In genomic region chr4:80237992-80238391, GRCh38 we compare ENCODE assay signal across 18 cellular contexts. TPM values are rescaled to one million over a fixed set of nuclear protein-coding genes. Genes with fewer than 3 reads are reported as not detected.
A peak's percentile ranks its signal among the peaks of the same experiment; 100 is the strongest.
DNase-seq lines count a peak whose midpoint lies in the region; ATAC-seq and TF ChIP-seq lines count a peak whose summit lies in the region.
"Had no signal": no experiment of that assay in that cellular context is flagged by ENCODE, and none has a peak within 500 bp of the region (broad histone marks: within the 10 kb centered on the region; RNA-seq: fewer than 3 reads in every experiment).

No MANE protein-coding gene starts in this region.

- intact Hi-C loops in mammary epithelial cell (cut with micrococcal nuclease), result loop anchor here (2.0 kb wide), 1 partner anchor 71 kb away; no protein-coding TSS in a partner anchor
- intact Hi-C loops in left lung (cut with DNase I), result no loop called here

- TF ChIP-seq CTCF in AG09309 (IDR thresholded peaks at IDR 0.05; ENCODE audit: control insufficient read depth, insufficient read depth, low read depth, low read length, missing control alignments), result no peak
- TF ChIP-seq CTCF in mammary epithelial cell (conservative IDR thresholded peaks at IDR 0.05 in 1 of 2, IDR thresholded peaks at IDR 0.05 in 1 of 2; ENCODE audit: extremely low read depth in 1 of 2, insufficient read depth in 1 of 2, low read depth in 1 of 2, low read length in 2 of 2), result no peak
- TF ChIP-seq CTCF in kidney epithelial cell (IDR thresholded peaks at IDR 0.05; ENCODE audit: insufficient read depth, low read length, poor library complexity, severe bottlenecking), result no peak
- no peak for TF ChIP-seq CTCF in left lung (IDR thresholded peaks at IDR 0.05)

- peak overlapping the region; percentile 43 for H3K4me2 ChIP-seq in mammary epithelial cell (ENCODE audit: insufficient read depth, low read depth, low read length)

- H3K9me3 ChIP-seq in mammary epithelial cell (replicated peaks; ENCODE audit: insufficient read depth, low read length), result no peaks in the 10 kb centered on the region
- H3K9me3 ChIP-seq in left lung, result no peaks in the 10 kb centered on the region

- WGBS in mammary epithelial cell (ENCODE audit: low coverage, missing lambda C conversion rate), result 6% methylated on average over 6 of the region's 6 CpGs

- dilution Hi-C loops in mammary epithelial cell (cut with HindIII; ENCODE audit: low sequenced_read_pairs), result no loop called here

- peak overlapping the region; percentile 21 for H3K4me3 ChIP-seq in AG09309 (ENCODE audit: control insufficient read depth, low read depth, low read length)
- no peak overlapping the region for H3K4me3 ChIP-seq in mammary epithelial cell (replicated peaks in 1 of 3; ENCODE audit: insufficient read depth in 1 of 3, low read depth in 2 of 3, low read length in 3 of 3)
- H3K4me3 ChIP-seq in kidney epithelial cell (ENCODE audit: low read depth, low read length), result no peak overlapping the region
- no peak overlapping the region for H3K4me3 ChIP-seq in left lung

- H3K36me3 ChIP-seq in mammary epithelial cell (ENCODE audit: insufficient read depth, low read length) (no peaks in the 10 kb centered on the region), kidney epithelial cell (ENCODE audit: control insufficient read depth, insufficient read depth, low read length) (no peaks in the 10 kb centered on the region), left lung (no peaks in the 10 kb centered on the region)

- H3K9ac ChIP-seq in mammary epithelial cell (ENCODE audit: insufficient read depth, low read length), result peak overlapping the region; percentile 40

- H3K27ac ChIP-seq in mammary epithelial cell (ENCODE audit: insufficient read depth, low read depth, low read length) (peak overlapping the region; percentile 93), left lung (no peak overlapping the region)
- H3K27ac ChIP-seq: C4-2B had no signal

- H3K27me3 ChIP-seq in mammary epithelial cell (ENCODE audit: insufficient read depth, low read length), result no peaks in the 10 kb centered on the region
- H3K27me3 ChIP-seq in kidney epithelial cell (ENCODE audit: control insufficient read depth, insufficient read depth, low read length), result no peaks in the 10 kb centered on the region
- H3K27me3 ChIP-seq in left lung, result peaks cover 0 to 5% of the 10 kb centered on the region in 2 donors

- ATAC-seq in left lung, result no peak
- ATAC-seq: stimulated activated naive B cell treated with anti-CD40 and anti-IgM and Interleukin-4, amounts not matched to agents 10 μg/mL and 1 μg/mL and 100 μg/mL, for 72 hours had no signal

- in situ Hi-C loops in mammary epithelial cell (cut with MboI; ENCODE audit: low sequenced_read_pairs in 2 of 2), result no loop called here

- peak overlapping the region; percentile 37 for H2AFZ ChIP-seq in mammary epithelial cell (ENCODE audit: low read depth, low read length)

- no peaks in the 10 kb centered on the region for H3K79me2 ChIP-seq in mammary epithelial cell (ENCODE audit: insufficient read depth, low read length)

- CTCF ChIA-PET in mammary epithelial cell (lab: Charles Lee; ENCODE audit: low non-redundant PET), result no interaction called here

- no peaks in the 10 kb centered on the region for H4K20me1 ChIP-seq in mammary epithelial cell (ENCODE audit: insufficient read depth, low read length)

- peaks cover 47% of the 10 kb centered on the region for H3K4me1 ChIP-seq in mammary epithelial cell (ENCODE audit: insufficient read depth, low read length)
- H3K4me1 ChIP-seq in left lung, result no peaks in the 10 kb centered on the region

- DNase-seq in AG09309 (ENCODE audit: low read depth) (peak; percentile 81), M059J (ENCODE audit: low read depth) (peak; percentile 84), mammary epithelial cell (peak; percentile 96), kidney epithelial cell (ENCODE audit: low read depth) (peak; percentile 37), mesenteric fat pad (ENCODE audit: low spot score) (no peak), D341Med (ENCODE audit: low spot score) (no peak), left lung (no peak), NCI-H1092 (lab: John Stamatoyannopoulos, UW) (no peak)
- DNase-seq: activated naive CD4-positive, alpha-beta T cell treated with anti-CD3 and anti-CD28 coated beads, Interleukin-2, amount 10 ng/mL, durations not matched to agents 7 days and 5 days; hippocampal formation; mesendoderm; NCI-H1048; NCI-H446 treated with DMSO at 0.1 percent for 48 hours; RPMI8226; stimulated activated CD4-positive, alpha-beta T cell treated with anti-CD3 and anti-CD28 coated beads, Interleukin-2, amount 100 ng/mL, for 48 hours; stimulated activated naive B cell treated with anti-CD40 and anti-IgM and Interleukin-4, amounts not matched to agents 10 μg/mL and 1 μg/mL and 100 μg/mL, for 72 hours had no signal

- no TSS peak for BruUV-seq in mammary epithelial cell (replicated peaks; lab: Mats Ljungman, UMichigan)

RNA-seq across cellular contexts. Expression of gene FGF5, which starts 28.5 kb away (rescaled TPM):
- 2.0 and 4.5 TPM in 2 replicates for total RNA-seq in M059J (2014; rRNA removed; shearing (Covaris generic))
- total RNA-seq in mammary epithelial cell, result 1 to 10 TPM in 1 of 2 donors, under 1 TPM in 1; 0.17 to 2.9 TPM
- 3.9 TPM for polyA plus RNA-seq in mammary epithelial cell
- 19.9 TPM for polyA minus RNA-seq in mammary epithelial cell
- total RNA-seq in kidney epithelial cell, result 3.8 and 4.4 TPM in 2 replicates
- total RNA-seq in mesenteric fat pad, result not detected
- under 1 TPM in 1 of 2 donors, not detected in 1; 0.05 TPM for total RNA-seq in left lung
- total RNA-seq: posterior vena cava had no signal

RNA-seq across cellular contexts. Expression of gene PRDM8, which starts 40.7 kb away (rescaled TPM):
- total RNA-seq in M059J (2014; rRNA removed; shearing (Covaris generic)), result 5.5 and 10.6 TPM in 2 replicates
- total RNA-seq in mammary epithelial cell, result 1 to 10 TPM in 1 of 2 donors, under 1 TPM in 1; 0.33 to 8.0 TPM
- polyA plus RNA-seq in mammary epithelial cell, result 3.8 TPM
- 31.5 TPM for polyA minus RNA-seq in mammary epithelial cell
- total RNA-seq in kidney epithelial cell, result 0.17 and 0.55 TPM in 2 replicates
- total RNA-seq in mesenteric fat pad, result 2.6 TPM
- 1 to 10 TPM in 1 of 2 donors, under 1 TPM in 1; 0.52 to 1.9 TPM for total RNA-seq in left lung

Comparison
In these comparisons a context has a peak if more than half of its experiments do, and no peak if none do; other contexts are left out.
1. DNase-seq: peak in AG09309 (single experiment), M059J (single experiment), mammary epithelial cell (single experiment) and kidney epithelial cell (single experiment); none in mesenteric fat pad (single experiment), D341Med (single experiment), left lung (0 of 2) and NCI-H1092 (single experiment).